In the genomic region with DNA sequence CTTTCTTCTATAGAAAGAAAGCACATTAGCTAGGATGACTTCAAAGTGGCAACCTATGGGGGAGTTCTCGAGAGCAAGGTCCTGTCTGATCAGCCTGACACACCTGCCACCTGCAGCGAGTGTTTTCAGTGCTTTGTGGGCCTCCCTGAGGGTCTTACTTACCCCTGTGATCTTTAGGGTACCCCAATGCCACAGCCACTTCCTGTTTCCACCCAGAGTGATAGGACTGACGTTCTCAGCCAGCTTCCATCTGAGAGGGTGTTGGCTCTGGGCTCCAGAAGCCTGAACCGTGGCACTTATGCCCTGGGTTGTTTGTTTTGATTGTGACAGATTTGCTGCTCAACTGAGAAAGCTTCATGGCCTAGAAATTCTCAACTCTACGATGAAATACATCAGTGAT, we compare ENCODE assay signal across 1 cellular context.
TF ChIP-seq lines count a peak whose summit lies in the region.

No MANE protein-coding gene starts in this region.

TF ChIP-seq in H1, 55 proteins besides CTCF, POLR2A, EP300 and RAD21 (continued from another document):
- TF ChIP-seq NANOG (IDR thresholded peaks at IDR 0.05; ENCODE audit: insufficient read depth, low read depth, low read length, poor library complexity, severe bottlenecking) (no peak), CEBPB (IDR thresholded peaks at IDR 0.05; ENCODE audit: low read depth, low read length) (no peak), TCF12 (IDR thresholded peaks at IDR 0.05; ENCODE audit: low read depth, low read length) (no peak), RNF2 (IDR thresholded peaks at IDR 0.05; ENCODE audit: borderline replicate concordance, low read depth, low read length, missing control alignments, poor library complexity, severe bottlenecking) (no peak), ZNF274 (IDR thresholded peaks at IDR 0.05; ENCODE audit: borderline replicate concordance, extremely low read depth, low read length) (no peak), CTBP2 (IDR thresholded peaks at IDR 0.05; ENCODE audit: borderline replicate concordance, insufficient read depth, insufficient read length, low read length) (no peak)
TF ChIP-seq in H1: peak in this region for 0.
